ENCODE assay signal across 8 cellular contexts in genomic region chr14:57871487-57872080, GRCh38. TPM values are rescaled to one million over a fixed set of nuclear protein-coding genes. Genes with fewer than 3 reads are reported as not detected.
DNase-seq lines count a peak whose midpoint lies in the region; ATAC-seq and TF ChIP-seq lines count a peak whose summit lies in the region.

No MANE protein-coding gene starts in this region.

- peaks cover 39% of the 10 kb centered on the region for H3K27me3 Mint-ChIP-seq in chondrocyte (ENCODE audit: low read depth)
- peaks cover 33% of the 10 kb centered on the region for H3K27me3 Mint-ChIP-seq in nephron progenitor cell (ENCODE audit: low read depth, poor library complexity)

- DNase-seq in A172 (ENCODE audit: low spot score) (peak; percentile 52), ELF-1 (ENCODE audit: low read depth, low spot score) (peak; percentile 32), NCI-H345 treated with DMSO at 0.1 percent for 48 hours (lab: John Stamatoyannopoulos, UW; ENCODE audit: unreplicated experiment) (peak; percentile 6), chondrocyte (ENCODE audit: low spot score) (no peak), nephron progenitor cell (peak; percentile 35), cortex of kidney (lab: John Stamatoyannopoulos, UW) (no peak)

- H3K9me3 Mint-ChIP-seq in chondrocyte (ENCODE audit: low read depth) (no peaks in the 10 kb centered on the region), nephron progenitor cell (no peaks in the 10 kb centered on the region)

- H3K4me1 Mint-ChIP-seq in chondrocyte (ENCODE audit: low read depth) = no peaks in the 10 kb centered on the region
- no peaks in the 10 kb centered on the region for H3K4me1 Mint-ChIP-seq in nephron progenitor cell

- no peak for TF ChIP-seq POLR2A in GM18505 (IDR thresholded peaks at IDR 0.05; ENCODE audit: borderline replicate concordance, extremely low read depth, insufficient read depth, insufficient read length)

- H3K27ac Mint-ChIP-seq in chondrocyte (ENCODE audit: unreplicated experiment) = no peak overlapping the region
- H3K27ac Mint-ChIP-seq in nephron progenitor cell = no peak overlapping the region

- H3K4me3 Mint-ChIP-seq in chondrocyte (ENCODE audit: unreplicated experiment) (no peak overlapping the region), nephron progenitor cell (no peak overlapping the region)

- ATAC-seq in HG02759 (IDR thresholded peaks at IDR 0.05; ENCODE audit: unreplicated experiment) (peak; percentile 86), GM18505 (IDR thresholded peaks at IDR 0.05; ENCODE audit: unreplicated experiment) (no peak)

- TF ChIP-seq CTCF in chondrocyte (IDR thresholded peaks at IDR 0.05) (peak; percentile 72), nephron progenitor cell (IDR thresholded peaks at IDR 0.05) (peak; percentile 70)

- no peaks in the 10 kb centered on the region for H3K36me3 Mint-ChIP-seq in chondrocyte (ENCODE audit: low read depth)
- no peaks in the 10 kb centered on the region for H3K36me3 Mint-ChIP-seq in nephron progenitor cell (ENCODE audit: low read depth)

RNA-seq across cellular contexts. Expression of gene SLC35F4, which starts 5.7 kb away (rescaled TPM):
- not detected in 2 replicates for total RNA-seq in A172 (2014; rRNA removed; shearing (Covaris generic))
- not detected in 3 replicates for total RNA-seq in chondrocyte

Comparison
In these comparisons a context has a peak if more than half of its experiments do, and no peak if none do; other contexts are left out.
1. DNase-seq: peak in A172 (single experiment), ELF-1 (single experiment), NCI-H345 treated with DMSO at 0.1 percent for 48 hours (single experiment) and nephron progenitor cell (single experiment); none in chondrocyte (single experiment) and cortex of kidney (single experiment).